In genomic region chr9:102842421-102842820, GRCh38 we compare ENCODE assay signal across 29 cellular contexts.
"Had no signal": no experiment of that assay in that cellular context is flagged by ENCODE, and none has a peak within 500 bp of the region (broad histone marks: within the 10 kb centered on the region; RNA-seq: fewer than 3 reads in every experiment).

No MANE protein-coding gene starts in this region.

- ATAC-seq: effector memory CD8-positive, alpha-beta T cell; heart right ventricle; lower lobe of right lung; natural killer cell treated with Interleukin-12 subunit alpha and Interleukin-12 subunit beta and Interleukin-15 and Interleukin-18, amount 100 ng/mL, for 72 hours; stimulated activated naive B cell treated with anti-CD40 and anti-IgM and Interleukin-4, amounts not matched to agents 10 μg/mL and 1 μg/mL and 100 μg/mL, for 72 hours had no signal

- H3K27me3 ChIP-seq: esophagus squamous epithelium, heart right ventricle, neural progenitor cell, right atrium auricular region, sigmoid colon, spleen, tibial nerve, upper lobe of left lung had no signal

- H3K27ac ChIP-seq: esophagus squamous epithelium, heart right ventricle, left ventricle myocardium inferior, lower lobe of right lung, neural progenitor cell, parathyroid adenoma, prostate gland, right atrium auricular region, sigmoid colon, spleen, thoracic aorta, tibial nerve, upper lobe of left lung had no signal

- FAIRE-seq: endometrium, urothelium cell line had no signal

- DNase-seq: cerebellar nuclear complex; cortex of kidney; effector memory CD8-positive, alpha-beta T cell; erythroblast; esophagus squamous epithelium; foreskin melanocyte; glutamatergic neuron; heart right ventricle; hypothalamus; immature natural killer cell; islet precursor cell; left ventricle myocardium inferior; lower lobe of right lung; naive B cell; sigmoid colon; spleen; stimulated activated CD4-positive, alpha-beta T cell treated with anti-CD3 and anti-CD28 coated beads, Interleukin-15, amount 100 ng/mL, for 24 hours; stimulated activated CD4-positive, alpha-beta T cell treated with anti-CD3 and anti-CD28 coated beads, Interleukin-2, amount 100 ng/mL, for 48 hours; stimulated activated naive B cell treated with anti-CD40 and anti-IgM and Interleukin-4, amounts not matched to agents 10 μg/mL and 1 μg/mL and 100 μg/mL, for 72 hours; upper lobe of left lung had no signal

- H3K9me3 ChIP-seq: lower lobe of right lung, prostate gland, right atrium auricular region, sigmoid colon, thoracic aorta, tibial nerve, upper lobe of left lung had no signal

- H3K4me1 ChIP-seq: esophagus squamous epithelium, heart right ventricle, left ventricle myocardium inferior, lower lobe of right lung, neural progenitor cell, parathyroid adenoma, prostate gland, right atrium auricular region, sigmoid colon, spleen, tibial nerve, upper lobe of left lung had no signal

- H2AFZ ChIP-seq: neural progenitor cell, parathyroid adenoma had no signal

- H3K4me2 ChIP-seq: neural progenitor cell had no signal

- H3K9ac ChIP-seq: neural progenitor cell, parathyroid adenoma had no signal

- H3K4me3 ChIP-seq: esophagus squamous epithelium, heart right ventricle, left ventricle myocardium inferior, lower lobe of right lung, neural progenitor cell, prostate gland, right atrium auricular region, sigmoid colon, spleen, thoracic aorta, tibial nerve, upper lobe of left lung had no signal

- H3K79me2 ChIP-seq: parathyroid adenoma had no signal

- H3K36me3 ChIP-seq: esophagus squamous epithelium, heart right ventricle, left ventricle myocardium inferior, lower lobe of right lung, neural progenitor cell, prostate gland, right atrium auricular region, sigmoid colon, spleen, thoracic aorta, tibial nerve, upper lobe of left lung had no signal
